In the genomic region with DNA sequence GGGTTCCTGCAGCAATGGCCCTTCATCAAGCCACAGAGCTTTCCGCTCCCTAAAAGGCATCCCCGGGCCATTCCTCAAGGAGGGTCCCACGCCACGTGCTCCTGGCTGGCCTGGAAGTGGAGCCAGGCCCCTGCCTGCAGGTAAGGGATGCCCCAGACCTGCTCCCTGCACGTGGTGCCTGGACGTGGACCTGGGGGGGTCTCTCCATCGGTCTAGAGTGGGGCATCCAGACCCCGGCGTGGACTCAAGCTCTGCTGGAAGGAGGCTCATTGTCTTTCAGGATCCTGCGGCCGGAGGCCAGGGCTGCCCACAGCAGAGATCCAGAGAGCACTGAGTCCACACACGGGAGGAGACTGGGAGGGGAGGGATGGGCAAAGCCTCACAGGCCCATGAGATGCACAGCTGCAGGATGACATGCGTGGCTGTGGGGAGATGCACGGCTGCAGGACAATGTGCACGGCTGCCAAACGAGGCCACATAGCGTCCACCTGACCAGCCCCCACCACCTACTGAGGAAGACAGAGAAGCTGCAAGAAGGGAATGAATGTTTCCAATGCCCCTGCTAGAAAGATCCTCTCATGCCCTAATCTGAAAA, we compare ENCODE assay signal across 16 cellular contexts.
DNase-seq lines count a peak whose midpoint lies in the region; ATAC-seq and TF ChIP-seq lines count a peak whose summit lies in the region.
"Had no signal": no experiment of that assay in that cellular context is flagged by ENCODE, and none has a peak within 500 bp of the region (broad histone marks: within the 10 kb centered on the region; RNA-seq: fewer than 3 reads in every experiment).

No MANE protein-coding gene starts in this region.

- H3K27ac Mint-ChIP-seq in activated B cell treated with CpG ODN at 0.5 μM for 24 hours: no peak overlapping the region
- no peak overlapping the region for H3K27ac Mint-ChIP-seq in activated CD8-positive, alpha-beta memory T cell treated with anti-CD3 and anti-CD28 coated beads, Interleukin-2, amount 10 ng/mL, durations not matched to agents 7 days and 5 days
- H3K27ac Mint-ChIP-seq: CD4-positive, alpha-beta memory T cell; HFFc6 had no signal

- H3K27me3 ChIP-seq in H7 (ENCODE audit: control insufficient read depth, insufficient read depth, low read length) (no peaks in the 10 kb centered on the region), lower lobe of right lung (ENCODE audit: low read depth) (no peaks in the 10 kb centered on the region), transverse colon (no peaks in the 10 kb centered on the region)
- H3K27me3 ChIP-seq: BE2C had no signal

- H3K27ac ChIP-seq in lower lobe of right lung: no peak overlapping the region
- H3K27ac ChIP-seq in transverse colon: no peak overlapping the region
- H3K27ac ChIP-seq: A549, C4-2B had no signal

- TF ChIP-seq CTCF in activated B cell treated with CpG ODN at 0.5 μM for 24 hours (IDR thresholded peaks at IDR 0.05): no peak
- no peak for TF ChIP-seq CTCF in lower lobe of right lung (IDR thresholded peaks at IDR 0.05)
- no peak for TF ChIP-seq CTCF in transverse colon (IDR thresholded peaks at IDR 0.05)

- no peak overlapping the region for H3K4me3 ChIP-seq in H7 (ENCODE audit: insufficient read depth, low read depth, low read length)
- H3K4me3 ChIP-seq in lower lobe of right lung: no peak overlapping the region
- H3K4me3 ChIP-seq in transverse colon: no peak overlapping the region
- H3K4me3 ChIP-seq: A549, GM12878 had no signal

- POLR2A ChIA-PET in activated B cell treated with CpG ODN at 0.5 μM for 24 hours (lab: Charles Lee): no interaction called here

- H3K9me3 Mint-ChIP-seq in activated B cell treated with CpG ODN at 0.5 μM for 24 hours: no peaks in the 10 kb centered on the region
- no peaks in the 10 kb centered on the region for H3K9me3 Mint-ChIP-seq in activated CD8-positive, alpha-beta memory T cell treated with anti-CD3 and anti-CD28 coated beads, Interleukin-2, amount 10 ng/mL, durations not matched to agents 7 days and 5 days (ENCODE audit: low read depth)

- no peak for TF ChIP-seq EP300 in transverse colon (IDR thresholded peaks at IDR 0.05; ENCODE audit: low read depth)

- H3K4me3 Mint-ChIP-seq in activated B cell treated with CpG ODN at 0.5 μM for 24 hours: no peak overlapping the region
- H3K4me3 Mint-ChIP-seq in activated CD8-positive, alpha-beta memory T cell treated with anti-CD3 and anti-CD28 coated beads, Interleukin-2, amount 10 ng/mL, durations not matched to agents 7 days and 5 days: no peak overlapping the region
- H3K4me3 Mint-ChIP-seq: CD4-positive, alpha-beta memory T cell; HFFc6 had no signal

- H3K4me1 Mint-ChIP-seq in activated B cell treated with CpG ODN at 0.5 μM for 24 hours: no peaks in the 10 kb centered on the region
- H3K4me1 Mint-ChIP-seq in activated CD8-positive, alpha-beta memory T cell treated with anti-CD3 and anti-CD28 coated beads, Interleukin-2, amount 10 ng/mL, durations not matched to agents 7 days and 5 days: no peaks in the 10 kb centered on the region

- H3K4me1 ChIP-seq in lower lobe of right lung (peaks cover 7% of the 10 kb centered on the region), transverse colon (no peaks in the 10 kb centered on the region)
- H3K4me1 ChIP-seq: A549, BE2C had no signal

- peaks cover 7% of the 10 kb centered on the region for H3K36me3 Mint-ChIP-seq in activated B cell treated with CpG ODN at 0.5 μM for 24 hours (ENCODE audit: low read depth)
- H3K36me3 Mint-ChIP-seq in activated CD8-positive, alpha-beta memory T cell treated with anti-CD3 and anti-CD28 coated beads, Interleukin-2, amount 10 ng/mL, durations not matched to agents 7 days and 5 days: no peaks in the 10 kb centered on the region

- CTCF ChIA-PET in activated B cell treated with CpG ODN at 0.5 μM for 24 hours (lab: Charles Lee): no interaction called here
- CTCF ChIA-PET in activated CD8-positive, alpha-beta memory T cell treated with anti-CD3 and anti-CD28 coated beads, Interleukin-2, amount 10 ng/mL, durations not matched to agents 7 days and 5 days (lab: Charles Lee): no interaction called here

- H3K27me3 Mint-ChIP-seq in activated B cell treated with CpG ODN at 0.5 μM for 24 hours: no peaks in the 10 kb centered on the region
- no peaks in the 10 kb centered on the region for H3K27me3 Mint-ChIP-seq in activated CD8-positive, alpha-beta memory T cell treated with anti-CD3 and anti-CD28 coated beads, Interleukin-2, amount 10 ng/mL, durations not matched to agents 7 days and 5 days
- H3K27me3 Mint-ChIP-seq: CD4-positive, alpha-beta memory T cell had no signal

- TF ChIP-seq POLR2A in transverse colon (IDR thresholded peaks at IDR 0.05): no peak

- in situ Hi-C loops in transverse colon (cut with MboI; ENCODE audit: low pct_ligation_motif_present in 1 of 4, low pct_unique_long_range_greater_than_20kb in 1 of 4, low sequenced_read_pairs in 3 of 4): no loop called here

- intact Hi-C loops in activated B cell treated with CpG ODN at 0.5 μM for 24 hours (cut with micrococcal nuclease): no loop called here
- intact Hi-C loops in lower lobe of right lung (cut with DNase I): no loop called here
- intact Hi-C loops in transverse colon (cut with DNase I; ENCODE audit: low total_unique reads): no loop called here

- WGBS in transverse colon (ENCODE audit: low coverage in 1 of 2), 2 donors: 78% methylated on average over 16 of the region's 17 CpGs; no CpG with 5 or more reads in 1 of the 2 donors

- H3K9me3 ChIP-seq in lower lobe of right lung (no peaks in the 10 kb centered on the region), transverse colon (no peaks in the 10 kb centered on the region)
- H3K9me3 ChIP-seq: A549, BE2C had no signal

- DNase-seq in H7 (peak; percentile 41), activated B cell treated with CpG ODN at 0.5 μM for 24 hours (peak; percentile 5), lower lobe of right lung (peak; percentile 37), transverse colon (peak; percentile 3), NCI-H2081 (lab: John Stamatoyannopoulos, UW) (no peak), NCI-H69 (lab: John Stamatoyannopoulos, UW) (no peak)
- no peak for DNase-seq in activated CD8-positive, alpha-beta memory T cell treated with anti-CD3 and anti-CD28 coated beads, Interleukin-2, amount 10 ng/mL, durations not matched to agents 7 days and 5 days
- DNase-seq: BE2C; CD4-positive, alpha-beta memory T cell; DMS79; GOT3; HCEC 1CT; HFFc6 had no signal

- H3K36me3 ChIP-seq in H7 (replicated peaks; ENCODE audit: control insufficient read depth, insufficient read depth, low read length): no peaks in the 10 kb centered on the region
- no peaks in the 10 kb centered on the region for H3K36me3 ChIP-seq in lower lobe of right lung
- H3K36me3 ChIP-seq in transverse colon: no peaks in the 10 kb centered on the region
- H3K36me3 ChIP-seq: BE2C had no signal

- ATAC-seq in activated B cell treated with CpG ODN at 0.5 μM for 24 hours (ENCODE audit: low read depth) (no peak), lower lobe of right lung (no peak)
- ATAC-seq in activated CD8-positive, alpha-beta memory T cell treated with anti-CD3 and anti-CD28 coated beads, Interleukin-2, amount 10 ng/mL, durations not matched to agents 7 days and 5 days: no peak
- ATAC-seq: A549, GM12878 had no signal

Comparison
In these comparisons a context has a peak if more than half of its experiments do, and no peak if none do; other contexts are left out.
1. DNase-seq: peak in H7 (single experiment), activated B cell treated with CpG ODN at 0.5 μM for 24 hours (single experiment), lower lobe of right lung (single experiment) and transverse colon (single experiment); none in NCI-H2081 (0 of 2), activated CD8-positive, alpha-beta memory T cell treated with anti-CD3 and anti-CD28 coated beads, Interleukin-2, amount 10 ng/mL, durations not matched to agents 7 days and 5 days (single experiment) and NCI-H69 (single experiment).